7 cellular contexts compared by ENCODE assay signal in the genomic region with DNA sequence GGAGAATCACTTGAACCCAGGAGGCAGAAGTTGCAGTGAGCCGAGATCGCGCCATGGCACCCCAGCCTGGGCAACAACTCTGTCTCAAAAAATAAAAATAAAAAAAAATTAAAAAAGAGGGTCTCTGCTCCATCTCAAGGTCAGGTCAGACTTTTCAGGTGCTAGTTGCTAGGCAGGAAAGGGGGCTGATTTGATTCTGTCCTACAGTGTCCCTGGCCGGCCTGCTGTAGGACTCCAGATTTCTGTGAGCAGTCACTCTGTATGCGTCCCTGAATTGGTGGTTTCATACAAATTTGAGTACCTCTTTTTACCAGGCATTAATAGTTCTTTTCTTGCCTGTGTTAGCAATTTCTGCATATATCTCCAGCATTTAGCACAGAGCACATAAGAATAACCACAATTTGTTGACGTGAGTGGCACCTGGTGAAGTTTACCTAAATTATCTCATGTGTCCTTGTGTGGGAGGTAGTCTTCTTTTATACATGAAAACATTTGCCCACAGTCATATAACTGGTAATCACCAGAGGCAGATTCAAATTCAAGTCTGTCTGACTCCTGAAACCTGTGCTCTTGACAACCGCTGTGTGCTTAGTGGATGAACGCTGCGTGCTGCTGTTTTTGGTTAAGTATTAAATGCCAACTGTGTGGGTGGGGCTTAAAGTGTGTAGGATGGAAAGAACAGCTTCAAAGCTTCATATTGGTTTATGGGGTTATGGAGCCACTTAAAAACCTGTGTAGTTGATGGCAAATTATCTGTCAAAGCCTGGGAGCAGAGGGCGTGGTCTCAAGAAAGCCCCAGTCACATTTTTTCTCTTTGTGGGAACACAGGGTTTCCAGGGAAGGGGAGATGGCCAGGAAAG. TPM values are rescaled to one million over a fixed set of nuclear protein-coding genes. Genes with fewer than 3 reads are reported as not detected.
DNase-seq lines count a peak whose midpoint lies in the region; ATAC-seq, FAIRE-seq and TF ChIP-seq lines count a peak whose summit lies in the region.

No MANE protein-coding gene starts in this region.

- no peaks in the 10 kb centered on the region for H3K27me3 Mint-ChIP-seq in stimulated activated memory B cell treated with anti-CD40 and anti-IgM and Interleukin-4, amounts not matched to agents 10 μg/mL and 1 μg/mL and 100 μg/mL, for 72 hours

- H3K4me3 ChIP-seq in dorsolateral prefrontal cortex (no peak overlapping the region), tibial artery (no peak overlapping the region)

- FAIRE-seq in GM19239 (lab: Jason Lieb, UNC) = peak; percentile 31

- H3K27me3 ChIP-seq in dorsolateral prefrontal cortex (no peaks in the 10 kb centered on the region), tibial artery (no peaks in the 10 kb centered on the region)

- H3K4me1 ChIP-seq in tibial artery = peaks cover 0 to 47% (median 14%) of the 10 kb centered on the region in 4 donors

- H3K27ac ChIP-seq in dorsolateral prefrontal cortex (peak overlapping the region in 39 of 59 donors; percentile 3 to 99 (median 56)), tibial artery (no peak overlapping the region)

- H3K36me3 ChIP-seq in tibial artery = peaks cover 24 to 39% (median 34%) of the 10 kb centered on the region in 3 donors

- intact Hi-C loops in dorsolateral prefrontal cortex (cut with DNase I) (loop anchor here in 1 of 2 donors (10.0 kb wide), 1 partner anchor 609 kb away; no protein-coding TSS in a partner anchor), tibial artery (cut with DNase I; ENCODE audit: low total_unique reads) (no loop called here)

- H3K4me3 Mint-ChIP-seq in stimulated activated memory B cell treated with anti-CD40 and anti-IgM and Interleukin-4, amounts not matched to agents 10 μg/mL and 1 μg/mL and 100 μg/mL, for 72 hours = peak overlapping the region; percentile 51

- H3K36me3 Mint-ChIP-seq in stimulated activated memory B cell treated with anti-CD40 and anti-IgM and Interleukin-4, amounts not matched to agents 10 μg/mL and 1 μg/mL and 100 μg/mL, for 72 hours = peaks cover 30% of the 10 kb centered on the region

- DNase-seq in GM19239 (ENCODE audit: insufficient read length, low spot score) (no peak), NCI-H526 treated with DMSO at 0.1 percent for 48 hours (lab: John Stamatoyannopoulos, UW) (peak; percentile 32), dorsolateral prefrontal cortex (peak in 1 of 10 donors; percentile 32), COR-L47 (lab: John Stamatoyannopoulos, UW) (no peak), tibial artery (no peak), NOMO-1 treated with DMSO at 0.1 percent for 48 hours (lab: John Stamatoyannopoulos, UW; ENCODE audit: unreplicated experiment) (no peak)

- peak; percentile 39 for ATAC-seq in stimulated activated memory B cell treated with anti-CD40 and anti-IgM and Interleukin-4, amounts not matched to agents 10 μg/mL and 1 μg/mL and 100 μg/mL, for 72 hours

- peaks cover 79% of the 10 kb centered on the region for H3K4me1 Mint-ChIP-seq in stimulated activated memory B cell treated with anti-CD40 and anti-IgM and Interleukin-4, amounts not matched to agents 10 μg/mL and 1 μg/mL and 100 μg/mL, for 72 hours

- peak overlapping the region; percentile 95 for H3K27ac Mint-ChIP-seq in stimulated activated memory B cell treated with anti-CD40 and anti-IgM and Interleukin-4, amounts not matched to agents 10 μg/mL and 1 μg/mL and 100 μg/mL, for 72 hours

- H3K9me3 Mint-ChIP-seq in stimulated activated memory B cell treated with anti-CD40 and anti-IgM and Interleukin-4, amounts not matched to agents 10 μg/mL and 1 μg/mL and 100 μg/mL, for 72 hours = no peaks in the 10 kb centered on the region

- H3K9me3 ChIP-seq in tibial artery = no peaks in the 10 kb centered on the region

- TF ChIP-seq CTCF in dorsolateral prefrontal cortex (IDR thresholded peaks at IDR 0.05 in 54 of 56, conservative IDR thresholded peaks at IDR 0.05 in 2 of 56; ENCODE audit: low read depth in 1 of 56, partially characterized antibody in 56 of 56) (no peak), tibial artery (IDR thresholded peaks at IDR 0.05) (no peak)

RNA-seq across cellular contexts. Expression of a gene that starts 3.2 kb away (rescaled TPM):
- 10 to 100 TPM in 91 of 120 experiments, 1 to 10 TPM in 29; 6.0 to 19.8 (median 12.1) TPM for total RNA-seq in dorsolateral prefrontal cortex

RNA-seq across cellular contexts. Expression of a gene that starts 7.3 kb away (rescaled TPM):
- total RNA-seq in dorsolateral prefrontal cortex = 100 to 1,000 TPM in 95 of 120 experiments, 10 to 100 TPM in 25; 82.2 to 205 (median 110) TPM

RNA-seq across cellular contexts. Expression of a gene that starts 34.5 kb away (rescaled TPM):
- 10 to 100 TPM; 13.5 to 63.7 (median 23.5) TPM for total RNA-seq in dorsolateral prefrontal cortex

RNA-seq across cellular contexts. Expression of a gene that starts 52.5 kb away (rescaled TPM):
- 10 to 100 TPM in 55 of 120 experiments, 1 to 10 TPM in 65; 1.9 to 30.5 (median 9.7) TPM for total RNA-seq in dorsolateral prefrontal cortex

RNA-seq across cellular contexts. Expression of a gene that starts 52.7 kb away (rescaled TPM):
- 10 to 100 TPM in 24 of 120 experiments, 1 to 10 TPM in 96; 2.9 to 15.0 (median 7.7) TPM for total RNA-seq in dorsolateral prefrontal cortex

Comparison
In these comparisons a context has a peak if more than half of its experiments do, and no peak if none do; other contexts are left out.
1. H3K27ac ChIP-seq: peak in dorsolateral prefrontal cortex (39 of 59); none in tibial artery (0 of 2).